Comparison of ENCODE assay signal across 22 cellular contexts in the genomic region with DNA sequence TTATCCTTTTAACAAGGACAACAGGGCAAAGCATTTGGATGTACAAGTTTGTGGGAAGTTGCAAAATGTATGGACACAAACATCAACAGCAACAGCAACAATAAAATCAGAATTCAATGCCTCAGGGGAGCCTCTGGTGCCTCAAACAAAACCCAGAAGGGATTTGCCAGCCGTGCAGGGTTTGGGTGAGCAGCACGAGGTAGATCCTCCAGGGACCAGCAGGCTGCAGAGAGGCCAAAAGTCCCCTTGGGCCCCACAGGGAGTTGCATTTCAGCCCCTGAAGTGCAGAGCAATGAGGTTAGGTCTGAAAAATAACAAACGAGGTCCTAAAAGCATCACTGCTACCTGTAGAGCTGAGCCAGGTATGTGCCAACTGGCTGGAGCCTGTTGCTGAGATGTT. TPM values are rescaled to one million over a fixed set of nuclear protein-coding genes. Genes with fewer than 3 reads are reported as not detected.
A peak's percentile ranks its signal among the peaks of the same experiment; 100 is the strongest.
DNase-seq lines count a peak whose midpoint lies in the region; ATAC-seq, FAIRE-seq and TF ChIP-seq lines count a peak whose summit lies in the region.
"Had no signal": no experiment of that assay in that cellular context is flagged by ENCODE, and none has a peak within 500 bp of the region (broad histone marks: within the 10 kb centered on the region; RNA-seq: fewer than 3 reads in every experiment).

No MANE protein-coding gene starts in this region.

- H4K91ac ChIP-seq in neuronal stem cell (ENCODE audit: low read depth, low read length, poor library complexity): no peak overlapping the region

- no peaks in the 10 kb centered on the region for H3K79me1 ChIP-seq in neuronal stem cell (ENCODE audit: low read depth, low read length)

- SMC1A ChIA-PET in GM12878 (lab: Charles Lee; ENCODE audit: uncharacterized antibody, unreplicated experiment): interaction anchor here (1.1 kb wide), 1 partner anchor 378 kb away, joined by 3 read pairs; no protein-coding TSS in a partner anchor

- no peak for TF ChIP-seq EP300 in GM12878 (IDR thresholded peaks at IDR 0.05; ENCODE audit: borderline replicate concordance in 1 of 2, control insufficient read depth in 1 of 2, low read depth in 2 of 2, low read length in 2 of 2)

- no peak overlapping the region for H2BK5ac ChIP-seq in neuronal stem cell (ENCODE audit: low read length)

- H3K14ac ChIP-seq in neuronal stem cell (ENCODE audit: low read length): no peak overlapping the region

- no peaks in the 10 kb centered on the region for H3K9me3 ChIP-seq in BLaER1 treated with 17β-estradiol and CSF1 and Interleukin-3, amounts not matched to agents 10 nM and 100 nM (replicated peaks in 1 of 11)
- H3K9me3 ChIP-seq in GM12878 (replicated peaks; ENCODE audit: control insufficient read depth, insufficient read depth, low read length) (no peaks in the 10 kb centered on the region), neuronal stem cell (replicated peaks in 1 of 2; ENCODE audit: control insufficient read depth in 2 of 2, insufficient read depth in 1 of 2, low read depth in 1 of 2, low read length in 2 of 2) (peaks cover 0 to 2% of the 10 kb centered on the region in 2 donors), esophagus squamous epithelium (no peaks in the 10 kb centered on the region), OCI-LY7 (ENCODE audit: low read length) (no peaks in the 10 kb centered on the region), heart right ventricle (no peaks in the 10 kb centered on the region)
- H3K9me3 ChIP-seq: A549, BE2C, Caco-2, HAP-1 had no signal

- ATAC-seq in GM12878 (peak; percentile 26), heart right ventricle (no peak)
- ATAC-seq: A549; CD8-positive, alpha-beta T cell had no signal

- POLR2A ChIA-PET in GM12878 (lab: Charles Lee) (no interaction called here), OCI-LY7 (lab: Charles Lee) (no interaction called here)

- peak overlapping the region in 8 of 11 experiments; percentile 7 to 58 (median 26); a peak in 11 of 22 replicates for H3K4me2 ChIP-seq in BLaER1 treated with 17β-estradiol and CSF1 and Interleukin-3, amounts not matched to agents 10 nM and 100 nM
- H3K4me2 ChIP-seq in GM12878 (ENCODE audit: control insufficient read depth, insufficient read depth) (no peak overlapping the region), neuronal stem cell (ENCODE audit: insufficient read depth, low read length, poor library complexity, severe bottlenecking) (no peak overlapping the region), OCI-LY7 (ENCODE audit: low read length) (no peak overlapping the region)
- H3K4me2 ChIP-seq: A549 had no signal

- no peak overlapping the region for H2BK120ac ChIP-seq in neuronal stem cell (ENCODE audit: low read depth, low read length)

- WGBS in GM12878 (ENCODE audit: insufficient coverage, insufficient replicate concordance, low lambda C conversion rate, missing lambda C conversion rate): 0% methylated on average over 3 of the region's 3 CpGs
- WGBS in neuronal stem cell (ENCODE audit: extremely low coverage in 2 of 2, insufficient read length in 2 of 2, insufficient replicate concordance in 1 of 2), 2 donors: no CpG with 5 or more reads among the region's 3 CpGs
- 46 to 74% methylated on average over 2 to 3 of the region's 3 CpGs for WGBS in esophagus squamous epithelium, 2 donors
- 60 to 66% methylated on average over 3 of the region's 3 CpGs for WGBS in heart right ventricle, 2 donors

- TF ChIP-seq RAD21 in GM12878 (IDR thresholded peaks at IDR 0.05; ENCODE audit: insufficient read depth, low read depth, low read length): no peak

- BruUV-seq in GM12878 (replicated peaks; lab: Mats Ljungman, UMichigan) (no TSS peak), OCI-LY7 (replicated peaks; lab: Mats Ljungman, UMichigan) (no TSS peak)

- H3K23ac ChIP-seq in neuronal stem cell (ENCODE audit: low read depth, low read length, poor library complexity): no peak overlapping the region

- no peaks in the 10 kb centered on the region for H3K27me3 ChIP-seq in BLaER1 treated with 17β-estradiol and CSF1 and Interleukin-3, amounts not matched to agents 10 nM and 100 nM
- H3K27me3 ChIP-seq in GM12878 (replicated peaks in 1 of 2; ENCODE audit: control insufficient read depth in 2 of 2, insufficient read depth in 2 of 2, low read length in 1 of 2): no peaks in the 10 kb centered on the region; a peak in 1 of 4 replicates
- no peaks in the 10 kb centered on the region for H3K27me3 ChIP-seq in neuronal stem cell (ENCODE audit: control insufficient read depth in 3 of 3, insufficient read depth in 3 of 3, low read depth in 1 of 3, low read length in 3 of 3)
- H3K27me3 ChIP-seq in esophagus squamous epithelium: no peaks in the 10 kb centered on the region
- H3K27me3 ChIP-seq in heart right ventricle: peaks cover 0 to 16% (median 0%) of the 10 kb centered on the region in 7 donors
- H3K27me3 ChIP-seq: BE2C had no signal

- no peak overlapping the region for H3K9ac ChIP-seq in BLaER1 treated with 17β-estradiol and CSF1 and Interleukin-3, amounts not matched to agents 10 nM and 100 nM
- H3K9ac ChIP-seq in GM12878 (ENCODE audit: control insufficient read depth, insufficient read depth, low read length) (no peak overlapping the region), neuronal stem cell (ENCODE audit: low read depth, low read length, poor library complexity) (no peak overlapping the region)

- H3K79me2 ChIP-seq in GM12878 (ENCODE audit: control insufficient read depth, insufficient read depth, low read length) (no peaks in the 10 kb centered on the region), OCI-LY7 (ENCODE audit: insufficient read depth, low read depth, low read length) (no peaks in the 10 kb centered on the region)

- DNase-seq in GM12878 (ENCODE audit: low read depth, low spot score): no peak
- DNase-seq in neuronal stem cell (ENCODE audit: low spot score): no peak
- DNase-seq in esophagus squamous epithelium (lab: John Stamatoyannopoulos, UW): no peak
- DNase-seq in RPMI8226: no peak
- DNase-seq in OCI-LY7 (ENCODE audit: low spot score): no peak
- DNase-seq in heart right ventricle: no peak
- DNase-seq: 8988T; ACHN; AML-193; BE2C; Caco-2; CD4-positive, CD25-positive, alpha-beta regulatory T cell; CD8-positive, alpha-beta T cell; DMS153; DND-41; GOT3 had no signal

- H4K8ac ChIP-seq in neuronal stem cell (ENCODE audit: low read depth, low read length): no peak overlapping the region

- no peak overlapping the region for H3K4ac ChIP-seq in neuronal stem cell (ENCODE audit: low read length)

- no peak overlapping the region for H2BK15ac ChIP-seq in neuronal stem cell (ENCODE audit: low read length)

- TF ChIP-seq CTCF in GM12878 (IDR thresholded peaks at IDR 0.05 in 2 of 3, conservative IDR thresholded peaks at IDR 0.05 in 1 of 3; ENCODE audit: control insufficient read depth in 2 of 3, extremely low read depth in 1 of 3, insufficient read depth in 1 of 3, low read depth in 3 of 3, low read length in 3 of 3): no peak
- no peak for TF ChIP-seq CTCF in esophagus squamous epithelium (IDR thresholded peaks at IDR 0.05)
- no peak for TF ChIP-seq CTCF in OCI-LY7 (conservative IDR thresholded peaks at IDR 0.05; ENCODE audit: low read length)
- TF ChIP-seq CTCF in heart right ventricle (IDR thresholded peaks at IDR 0.05): no peak

- H2AFZ ChIP-seq in GM12878 (ENCODE audit: control insufficient read depth, low read depth, low read length): no peak overlapping the region
- no peak overlapping the region for H2AFZ ChIP-seq in neuronal stem cell (ENCODE audit: low read length)
- H2AFZ ChIP-seq in OCI-LY7 (ENCODE audit: low read length): no peak overlapping the region

- intact Hi-C loops in GM12878 (cut with micrococcal nuclease; ENCODE audit: unreplicated experiment): no loop called here
- intact Hi-C loops in esophagus squamous epithelium (cut with DNase I): no loop called here
- intact Hi-C loops in OCI-LY7 (cut with micrococcal nuclease; ENCODE audit: unreplicated experiment): no loop called here
- intact Hi-C loops in heart right ventricle (cut with DNase I): no loop called here

- in situ Hi-C loops in GM12878 (cut with MboI): no loop called here

- peak overlapping the region; percentile 26 for H3K18ac ChIP-seq in neuronal stem cell (ENCODE audit: low read length)

- no peaks in the 10 kb centered on the region for H3K36me3 ChIP-seq in BLaER1 treated with 17β-estradiol and CSF1 and Interleukin-3, amounts not matched to agents 10 nM and 100 nM
- H3K36me3 ChIP-seq in GM12878 (ENCODE audit: control insufficient read depth in 2 of 2, insufficient read depth in 2 of 2, low read length in 1 of 2) (no peaks in the 10 kb centered on the region), neuronal stem cell (replicated peaks in 1 of 2; ENCODE audit: control insufficient read depth in 2 of 2, insufficient read depth in 2 of 2, low read length in 2 of 2) (no peaks in the 10 kb centered on the region), esophagus squamous epithelium (no peaks in the 10 kb centered on the region), OCI-LY7 (ENCODE audit: insufficient read depth, low read length) (no peaks in the 10 kb centered on the region), heart right ventricle (no peaks in the 10 kb centered on the region)
- H3K36me3 ChIP-seq: BE2C, HAP-1 had no signal

- RAD21 ChIA-PET in GM12878 (lab: Charles Lee; ENCODE audit: unreplicated experiment): no interaction called here

- CTCF ChIA-PET in GM12878 (lab: Yijun Ruan, JAX): no interaction called here
- CTCF ChIA-PET in OCI-LY7 (lab: Charles Lee; ENCODE audit: unreplicated experiment): no interaction called here

- no peak overlapping the region for H3K27ac ChIP-seq in BLaER1 treated with 17β-estradiol and CSF1 and Interleukin-3, amounts not matched to agents 10 nM and 100 nM
- H3K27ac ChIP-seq in GM12878 (ENCODE audit: control insufficient read depth, insufficient read depth) (no peak overlapping the region), neuronal stem cell (replicated peaks; ENCODE audit: low read length) (no peak overlapping the region), esophagus squamous epithelium (no peak overlapping the region), OCI-LY7 (ENCODE audit: low read depth, low read length, poor library complexity, severe bottlenecking) (no peak overlapping the region), heart right ventricle (no peak overlapping the region)
- H3K27ac ChIP-seq: A549, C4-2B had no signal

- H2BK12ac ChIP-seq in neuronal stem cell (ENCODE audit: low read length): no peak overlapping the region

- no peak overlapping the region for H3K4me3 ChIP-seq in BLaER1 treated with 17β-estradiol and CSF1 and Interleukin-3, amounts not matched to agents 10 nM and 100 nM
- H3K4me3 ChIP-seq in GM12878: no peak overlapping the region
- no peak overlapping the region for H3K4me3 ChIP-seq in neuronal stem cell (ENCODE audit: low read length in 2 of 2)
- H3K4me3 ChIP-seq in esophagus squamous epithelium: no peak overlapping the region
- no peak overlapping the region for H3K4me3 ChIP-seq in OCI-LY7 (ENCODE audit: low read depth, low read length, poor library complexity, severe bottlenecking)
- no peak overlapping the region for H3K4me3 ChIP-seq in heart right ventricle
- H3K4me3 ChIP-seq: A549, HAP-1 had no signal

- peak overlapping the region; percentile 62 for H2AK5ac ChIP-seq in neuronal stem cell (ENCODE audit: low read depth, low read length)

- no peaks in the 10 kb centered on the region for H3K9me2 ChIP-seq in OCI-LY7 (ENCODE audit: insufficient read depth, low read length)

- no peaks in the 10 kb centered on the region for H4K20me1 ChIP-seq in BLaER1 treated with 17β-estradiol and CSF1 and Interleukin-3, amounts not matched to agents 10 nM and 100 nM
- H4K20me1 ChIP-seq in GM12878 (ENCODE audit: control insufficient read depth, insufficient read depth): no peaks in the 10 kb centered on the region
- H4K20me1 ChIP-seq in OCI-LY7 (ENCODE audit: insufficient read depth, low read length): no peaks in the 10 kb centered on the region

- peaks cover 0 to 41% (median 27%) of the 10 kb centered on the region in 10 experiments; a peak in 16 of 20 replicates for H3K4me1 ChIP-seq in BLaER1 treated with 17β-estradiol and CSF1 and Interleukin-3, amounts not matched to agents 10 nM and 100 nM
- H3K4me1 ChIP-seq in GM12878 (ENCODE audit: control insufficient read depth, insufficient read depth, low read length) (no peaks in the 10 kb centered on the region), neuronal stem cell (ENCODE audit: control insufficient read depth in 2 of 2, insufficient read depth in 1 of 2, low read depth in 1 of 2, low read length in 2 of 2) (no peaks in the 10 kb centered on the region), esophagus squamous epithelium (no peaks in the 10 kb centered on the region), OCI-LY7 (ENCODE audit: insufficient read depth, low read length, poor library complexity, severe bottlenecking) (peaks cover 4% of the 10 kb centered on the region), heart right ventricle (no peaks in the 10 kb centered on the region)
- H3K4me1 ChIP-seq: A549, BE2C, HAP-1 had no signal

- TF ChIP-seq POLR2A in GM12878 (IDR thresholded peaks at IDR 0.05; ENCODE audit: low read depth, low read length) (no peak), esophagus squamous epithelium (IDR thresholded peaks at IDR 0.05) (no peak)

- FAIRE-seq in GM12878 (lab: Jason Lieb, UNC): no peak
- FAIRE-seq: A549, G401.6, H54 had no signal

RNA-seq across cellular contexts. Expression of gene CPXM2, which starts 51.7 kb away (rescaled TPM):
- total RNA-seq in GM12878 (2013; cell fraction: nucleolus; rRNA removed): 5.2 and 5.9 TPM in 2 replicates
- total RNA-seq in GM12878 (2014; rRNA removed): 0.60 and 0.79 TPM in 2 replicates
- 0.49 and 0.51 TPM in 2 replicates for total RNA-seq in GM12878 (2014; rRNA removed; fragmentation: Illumina TruSeq; extraction: Trizol)
- total RNA-seq in GM12878 (2021): 0.58 and 0.67 TPM in 2 replicates
- 0.17 TPM for polyA plus RNA-seq in GM12878 (2011; ENCODE audit: low read depth)
- polyA plus RNA-seq in GM12878 (2011; rRNA removed): 1.1 TPM in 2 replicates
- polyA plus RNA-seq in GM12878 (2011; cell fraction: cytosol; rRNA removed): 1.2 and 1.4 TPM in 2 replicates
- polyA plus RNA-seq in GM12878 (2011; cell fraction: nucleus; rRNA removed): 2.1 TPM in 2 replicates
- 0.14 and 0.27 TPM in 2 replicates for polyA plus RNA-seq in GM12878 (2012)
- polyA plus RNA-seq in GM12878 (2014; fragmentation: Illumina TruSeq; extraction: Trizol): 0.56 and 0.63 TPM in 2 replicates
- polyA plus RNA-seq in GM12878 (2014; fragmentation: Nextera tagmentation; extraction: Ambion mirVana): under 1 TPM; 0.08 to 0.11 TPM
- polyA plus RNA-seq in GM12878 (2014; rRNA removed): 0.46 and 0.58 TPM in 2 replicates
- under 1 TPM; 0.58 to 0.72 TPM for polyA plus RNA-seq in GM12878 (2016; fragmentation: Nextera tagmentation; extraction: Ambion mirVana)
- polyA minus RNA-seq in GM12878 (2011; rRNA and poly(A)+ RNA removed): 0.80 and 1.3 TPM in 2 replicates
- polyA minus RNA-seq in GM12878 (2011; cell fraction: cytosol; rRNA and poly(A)+ RNA removed): 0.73 and 0.80 TPM in 2 replicates
- 0.60 and 1.4 TPM in 2 replicates for polyA minus RNA-seq in GM12878 (2011; cell fraction: nucleus; rRNA and poly(A)+ RNA removed)
- 0.03 TPM for polyA plus RNA-seq in neuronal stem cell (2013, experiment 1 of 2)
- polyA plus RNA-seq in neuronal stem cell (2013, experiment 2 of 2): 0.04 TPM
- 1 to 10 TPM; 2.5 to 9.2 (median 3.0) TPM for total RNA-seq in esophagus squamous epithelium
- total RNA-seq in OCI-LY7 (2014; rRNA removed; shearing (Covaris generic)): not detected in 2 replicates
- total RNA-seq in OCI-LY7 (2022): not detected in 2 replicates
- 1 to 10 TPM; 3.0 to 9.8 (median 4.4) TPM for total RNA-seq in heart right ventricle
- polyA plus RNA-seq in heart right ventricle: 1 to 10 TPM; 2.0 to 2.7 TPM
- total RNA-seq: Caco-2; CD4-positive, CD25-positive, alpha-beta regulatory T cell; CD8-positive, alpha-beta T cell had no signal
- polyA plus RNA-seq: A549; CD4-positive, CD25-positive, alpha-beta regulatory T cell had no signal

Comparison
In these comparisons a context has a peak if more than half of its experiments do, and no peak if none do; other contexts are left out.
1. H3K4me2 ChIP-seq: peak in BLaER1 treated with 17β-estradiol and CSF1 and Interleukin-3, amounts not matched to agents 10 nM and 100 nM (8 of 11); none in GM12878 (single experiment), neuronal stem cell (single experiment) and OCI-LY7 (single experiment).